21 cellular contexts compared by ENCODE assay signal in genomic region chr10:52261362-52261761, GRCh38. TPM values are rescaled to one million over a fixed set of nuclear protein-coding genes. Genes with fewer than 3 reads are reported as not detected.
DNase-seq lines count a peak whose midpoint lies in the region; ATAC-seq, FAIRE-seq and TF ChIP-seq lines count a peak whose summit lies in the region.
"Had no signal": no experiment of that assay in that cellular context is flagged by ENCODE, and none has a peak within 500 bp of the region (broad histone marks: within the 10 kb centered on the region; RNA-seq: fewer than 3 reads in every experiment).

No MANE protein-coding gene starts in this region.

- ATAC-seq in pancreas (no peak), GM18867 (IDR thresholded peaks at IDR 0.05; ENCODE audit: unreplicated experiment) (no peak)

- in situ Hi-C loops in mammary epithelial cell (cut with MboI; ENCODE audit: low sequenced_read_pairs in 2 of 2) = no loop called here

- BruUV-seq in mammary epithelial cell (replicated peaks; lab: Mats Ljungman, UMichigan) = no TSS peak

- no peak overlapping the region for H2AFZ ChIP-seq in mammary epithelial cell (ENCODE audit: low read depth, low read length)

- CTCF ChIA-PET in mammary epithelial cell (lab: Charles Lee; ENCODE audit: low non-redundant PET) = no interaction called here

- 20% methylated on average over 1 of the region's 1 CpG for WGBS in mammary epithelial cell (ENCODE audit: low coverage, missing lambda C conversion rate)
- WGBS in pancreas, 2 donors = 92 to 94% methylated on average over 1 of the region's 1 CpG

- peak overlapping the region; percentile 44 for H3K27ac Mint-ChIP-seq in nephron progenitor cell
- H3K27ac Mint-ChIP-seq: CD4-positive, alpha-beta memory T cell had no signal

- peaks cover 2% of the 10 kb centered on the region for H3K27me3 Mint-ChIP-seq in nephron progenitor cell (ENCODE audit: low read depth, poor library complexity)
- H3K27me3 Mint-ChIP-seq: CD4-positive, alpha-beta memory T cell had no signal

- no peak overlapping the region for H3K9ac ChIP-seq in mammary epithelial cell (ENCODE audit: insufficient read depth, low read length)
- H3K9ac ChIP-seq: BLaER1, SK-N-SH had no signal

- H3K4me2 ChIP-seq in mammary epithelial cell (ENCODE audit: insufficient read depth, low read depth, low read length) = no peak overlapping the region
- H3K4me2 ChIP-seq: BLaER1, SK-N-SH had no signal

- dilution Hi-C loops in mammary epithelial cell (cut with HindIII; ENCODE audit: low sequenced_read_pairs) = no loop called here

- H3K36me3 Mint-ChIP-seq in nephron progenitor cell (ENCODE audit: low read depth) = no peaks in the 10 kb centered on the region
- H3K36me3 Mint-ChIP-seq: CD4-positive, alpha-beta memory T cell; IgD-negative memory B cell had no signal

- no peaks in the 10 kb centered on the region for H4K20me1 ChIP-seq in mammary epithelial cell (ENCODE audit: insufficient read depth, low read length)
- H4K20me1 ChIP-seq: BLaER1 had no signal

- H3K27me3 ChIP-seq in mammary epithelial cell (ENCODE audit: insufficient read depth, low read length) = no peaks in the 10 kb centered on the region
- H3K27me3 ChIP-seq in pancreas = no peaks in the 10 kb centered on the region
- H3K27me3 ChIP-seq: BLaER1 had no signal

- no peak for FAIRE-seq in pancreas (lab: Jason Lieb, UNC)
- FAIRE-seq: GM19239 had no signal

- DNase-seq in COLO829 (ENCODE audit: low spot score) (peak; percentile 51), ELR (ENCODE audit: low read depth) (peak; percentile 4), mammary epithelial cell (peak; percentile 66), nephron progenitor cell (no peak), pancreas (no peak), kidney tubule cell (ENCODE audit: low spot score) (no peak)
- DNase-seq: ACHN; CD4-positive, alpha-beta memory T cell; GF-D8; MV-4-11; NCI-H1105 treated with DMSO at 0.1 percent for 48 hours; NCI-H1694 treated with DMSO at 0.1 percent for 48 hours; NCI-H2081 treated with DMSO at 0.1 percent for 48 hours; NCI-H446; NCI-H526 treated with DMSO at 0.1 percent for 48 hours; SIG-M5; SK-N-SH had no signal

- H3K9me3 ChIP-seq in mammary epithelial cell (replicated peaks; ENCODE audit: insufficient read depth, low read length) = no peaks in the 10 kb centered on the region
- no peaks in the 10 kb centered on the region for H3K9me3 ChIP-seq in pancreas
- H3K9me3 ChIP-seq: BLaER1, SK-N-SH had no signal

- peaks cover 26% of the 10 kb centered on the region for H3K4me1 Mint-ChIP-seq in nephron progenitor cell
- H3K4me1 Mint-ChIP-seq: CD4-positive, alpha-beta memory T cell; IgD-negative memory B cell had no signal

- H3K4me3 Mint-ChIP-seq in nephron progenitor cell = no peak overlapping the region
- H3K4me3 Mint-ChIP-seq: CD4-positive, alpha-beta memory T cell; IgD-negative memory B cell had no signal

- intact Hi-C loops in mammary epithelial cell (cut with micrococcal nuclease) = no loop called here
- intact Hi-C loops in pancreas (cut with DNase I) = no loop called here

- H3K4me3 ChIP-seq in mammary epithelial cell (replicated peaks in 1 of 3; ENCODE audit: insufficient read depth in 1 of 3, low read depth in 2 of 3, low read length in 3 of 3) (no peak overlapping the region), pancreas (no peak overlapping the region)
- H3K4me3 ChIP-seq: BLaER1 had no signal

- H3K79me2 ChIP-seq in mammary epithelial cell (ENCODE audit: insufficient read depth, low read length) = no peaks in the 10 kb centered on the region

- H3K36me3 ChIP-seq in mammary epithelial cell (ENCODE audit: insufficient read depth, low read length) = no peaks in the 10 kb centered on the region
- no peaks in the 10 kb centered on the region for H3K36me3 ChIP-seq in pancreas
- H3K36me3 ChIP-seq: BLaER1 had no signal

- H3K4me1 ChIP-seq in mammary epithelial cell (ENCODE audit: insufficient read depth, low read length) (peaks cover 17% of the 10 kb centered on the region), pancreas (no peaks in the 10 kb centered on the region)
- H3K4me1 ChIP-seq: BLaER1 had no signal

- H3K9me3 Mint-ChIP-seq in nephron progenitor cell = no peaks in the 10 kb centered on the region
- H3K9me3 Mint-ChIP-seq: CD4-positive, alpha-beta memory T cell; IgD-negative memory B cell had no signal

- H3K27ac ChIP-seq in mammary epithelial cell (ENCODE audit: insufficient read depth, low read depth, low read length) = no peak overlapping the region
- H3K27ac ChIP-seq in pancreas = no peak overlapping the region
- H3K27ac ChIP-seq: BLaER1 had no signal

- no peak for TF ChIP-seq CTCF in mammary epithelial cell (conservative IDR thresholded peaks at IDR 0.05 in 1 of 2, IDR thresholded peaks at IDR 0.05 in 1 of 2; ENCODE audit: extremely low read depth in 1 of 2, insufficient read depth in 1 of 2, low read depth in 1 of 2, low read length in 2 of 2)
- no peak for TF ChIP-seq CTCF in nephron progenitor cell (IDR thresholded peaks at IDR 0.05)
- TF ChIP-seq CTCF in pancreas (IDR thresholded peaks at IDR 0.05) = no peak

RNA-seq across cellular contexts. Expression of gene DKK1, which starts 52.7 kb away (rescaled TPM):
- total RNA-seq in mammary epithelial cell (100 to 1,000 TPM; 157 to 161 TPM), pancreas (1 to 10 TPM in 1 of 6 donors, under 1 TPM in 2, not detected in 3; 0.66 to 1.3 (median 0.92) TPM)
- polyA plus RNA-seq in mammary epithelial cell (325 TPM), pancreas (under 1 TPM; 0.11 to 0.52 TPM)
- polyA minus RNA-seq in mammary epithelial cell = 217 TPM
- total RNA-seq: CD4-positive, alpha-beta memory T cell had no signal
- polyA plus RNA-seq: CD4-positive, alpha-beta memory T cell; IgD-negative memory B cell had no signal

Comparison
In these comparisons a context has a peak if more than half of its experiments do, and no peak if none do; other contexts are left out.
1. DNase-seq: peak in COLO829 (single experiment), ELR (single experiment) and mammary epithelial cell (single experiment); none in nephron progenitor cell (single experiment), pancreas (0 of 6) and kidney tubule cell (single experiment).
2. RNA of gene DKK1, which starts 52.7 kb away (total RNA-seq): 157 to 161 TPM in mammary epithelial cell; 0.66 to 1.3 TPM in pancreas; every median in the first group is over 10 times any median in the second.